ENCODE assay signal across 8 cellular contexts in genomic region chr2:60735496-60736250, GRCh38.
DNase-seq lines count a peak whose midpoint lies in the region; ATAC-seq and TF ChIP-seq lines count a peak whose summit lies in the region.

No MANE protein-coding gene starts in this region.

- no peak for ATAC-seq in HG03045 (IDR thresholded peaks at IDR 0.05; ENCODE audit: unreplicated experiment)

- no peak for TF ChIP-seq CTCF in foreskin fibroblast (IDR thresholded peaks at IDR 0.05; ENCODE audit: low read depth, low read length)

- peak overlapping the region; percentile 17 to 30 for H3K4me3 ChIP-seq in foreskin fibroblast (ENCODE audit: low read depth in 1 of 2, low read length in 2 of 2)

- peak; percentile 9 for DNase-seq in activated T-cell treated with anti-CD3 and anti-CD28 coated beads for 1 hour (ENCODE audit: low read depth)
- no peak for DNase-seq in activated T-cell treated with anti-CD3 and anti-CD28 coated beads for 4 hours
- peak; percentile 3 for DNase-seq in activated T-cell treated with anti-CD3 and anti-CD28 coated beads for 48 hours (ENCODE audit: low read depth)
- DNase-seq in foreskin fibroblast, result peak in 1 of 2 donors; percentile 18
- DNase-seq in retina, result peak; percentile 53
- no peak for DNase-seq in T1000 (lab: John Stamatoyannopoulos, UW)
- no peak for DNase-seq in GM19240 (ENCODE audit: insufficient read length, low spot score)

Comparison
In these comparisons a context has a peak if more than half of its experiments do, and no peak if none do; other contexts are left out.
1. DNase-seq: peak in activated T-cell treated with anti-CD3 and anti-CD28 coated beads for 1 hour (single experiment), activated T-cell treated with anti-CD3 and anti-CD28 coated beads for 48 hours (single experiment) and retina (single experiment); none in activated T-cell treated with anti-CD3 and anti-CD28 coated beads for 4 hours (single experiment), T1000 (single experiment) and GM19240 (single experiment).